In genomic region chr4:136526517-136526916, GRCh38 we compare ENCODE assay signal across 19 cellular contexts.
DNase-seq lines count a peak whose midpoint lies in the region; ATAC-seq and TF ChIP-seq lines count a peak whose summit lies in the region.
"Had no signal": no experiment of that assay in that cellular context is flagged by ENCODE, and none has a peak within 500 bp of the region (broad histone marks: within the 10 kb centered on the region; RNA-seq: fewer than 3 reads in every experiment).

No MANE protein-coding gene starts in this region.

- H3K79me2 ChIP-seq in DND-41 (ENCODE audit: insufficient read depth, low read length), result no peaks in the 10 kb centered on the region

- H3K27me3 ChIP-seq in DND-41 (ENCODE audit: insufficient read depth, low read length, poor library complexity), result no peaks in the 10 kb centered on the region
- no peaks in the 10 kb centered on the region for H3K27me3 ChIP-seq in brain microvascular endothelial cell (replicated peaks)
- no peaks in the 10 kb centered on the region for H3K27me3 ChIP-seq in kidney epithelial cell (ENCODE audit: control insufficient read depth, insufficient read depth, low read length)
- H3K27me3 ChIP-seq: adrenal gland, transverse colon had no signal

- H4K20me1 ChIP-seq in DND-41 (ENCODE audit: insufficient read depth, low read length), result no peaks in the 10 kb centered on the region

- no peak overlapping the region for H3K27ac ChIP-seq in DND-41 (ENCODE audit: low read length)
- no peak overlapping the region for H3K27ac ChIP-seq in brain microvascular endothelial cell
- H3K27ac ChIP-seq: adrenal gland, epithelial cell of prostate, transverse colon had no signal

- no peak overlapping the region for H3K27ac Mint-ChIP-seq in natural killer cell treated with Interleukin-12 subunit alpha and Interleukin-12 subunit beta and Interleukin-15 and Interleukin-18, amount 100 ng/mL, for 72 hours
- H3K27ac Mint-ChIP-seq: activated CD4-positive, alpha-beta memory T cell treated with anti-CD3 and anti-CD28 coated beads, Interleukin-2, amount 10 ng/mL, durations not matched to agents 7 days and 5 days; B cell; memory B cell had no signal

- no peak overlapping the region for H3K4me2 ChIP-seq in DND-41 (ENCODE audit: insufficient read depth, low read length)

- no peaks in the 10 kb centered on the region for H3K36me3 Mint-ChIP-seq in natural killer cell treated with Interleukin-12 subunit alpha and Interleukin-12 subunit beta and Interleukin-15 and Interleukin-18, amount 100 ng/mL, for 72 hours
- H3K36me3 Mint-ChIP-seq: memory B cell had no signal

- no peaks in the 10 kb centered on the region for H3K4me1 ChIP-seq in DND-41 (ENCODE audit: insufficient read depth, low read length)
- H3K4me1 ChIP-seq: adrenal gland, transverse colon had no signal

- H3K9me3 ChIP-seq in DND-41 (ENCODE audit: insufficient read depth, low read length, severe bottlenecking), result no peaks in the 10 kb centered on the region
- H3K9me3 ChIP-seq: adrenal gland, transverse colon had no signal

- DNase-seq in DND-41, result no peak
- DNase-seq in brain microvascular endothelial cell, result peak; percentile 8
- DNase-seq in kidney epithelial cell (ENCODE audit: low read depth), result peak; percentile 14
- DNase-seq in natural killer cell treated with Interleukin-12 subunit alpha and Interleukin-12 subunit beta and Interleukin-15 and Interleukin-18, amount 100 ng/mL, for 72 hours (ENCODE audit: low spot score), result no peak
- DNase-seq in hippocampal formation (lab: John Stamatoyannopoulos, UW), result no peak
- no peak for DNase-seq in DMS 273 treated with DMSO at 0.1 percent for 48 hours (lab: John Stamatoyannopoulos, UW)
- DNase-seq: activated CD4-positive, alpha-beta memory T cell treated with anti-CD3 and anti-CD28 coated beads, Interleukin-2, amount 10 ng/mL, durations not matched to agents 7 days and 5 days; adrenal gland; foreskin melanocyte; NCI-H1048; NCI-H187 treated with DMSO at 0.1 percent for 48 hours; retina; stimulated activated CD4-positive, alpha-beta T cell treated with anti-CD3 and anti-CD28 coated beads, Interleukin-12 subunit alpha, Interleukin-12 subunit beta, amount 100 ng/mL, for 4 hours; transverse colon had no signal

- H3K4me1 Mint-ChIP-seq in natural killer cell treated with Interleukin-12 subunit alpha and Interleukin-12 subunit beta and Interleukin-15 and Interleukin-18, amount 100 ng/mL, for 72 hours (ENCODE audit: low read depth in 2 of 2), result no peaks in the 10 kb centered on the region
- H3K4me1 Mint-ChIP-seq: activated CD4-positive, alpha-beta memory T cell treated with anti-CD3 and anti-CD28 coated beads, Interleukin-2, amount 10 ng/mL, durations not matched to agents 7 days and 5 days; B cell; memory B cell had no signal

- H3K9ac ChIP-seq in DND-41 (ENCODE audit: low read depth, low read length), result no peak overlapping the region

- TF ChIP-seq CTCF in DND-41 (IDR thresholded peaks at IDR 0.05; ENCODE audit: borderline replicate concordance, extremely low read depth, low read length, poor library complexity, severe bottlenecking), result no peak
- no peak for TF ChIP-seq CTCF in brain microvascular endothelial cell (IDR thresholded peaks at IDR 0.05; ENCODE audit: low read depth, low read length, missing control alignments)
- TF ChIP-seq CTCF in kidney epithelial cell (IDR thresholded peaks at IDR 0.05; ENCODE audit: insufficient read depth, low read length, poor library complexity, severe bottlenecking), result no peak

- H3K4me3 ChIP-seq in DND-41 (ENCODE audit: low read depth in 1 of 2, low read length in 2 of 2), result no peak overlapping the region
- no peak overlapping the region for H3K4me3 ChIP-seq in brain microvascular endothelial cell (ENCODE audit: low read depth, low read length)
- no peak overlapping the region for H3K4me3 ChIP-seq in kidney epithelial cell (ENCODE audit: low read depth, low read length)
- H3K4me3 ChIP-seq: adrenal gland, transverse colon had no signal

- no peak overlapping the region for H3K4me3 Mint-ChIP-seq in natural killer cell treated with Interleukin-12 subunit alpha and Interleukin-12 subunit beta and Interleukin-15 and Interleukin-18, amount 100 ng/mL, for 72 hours
- H3K4me3 Mint-ChIP-seq: activated CD4-positive, alpha-beta memory T cell treated with anti-CD3 and anti-CD28 coated beads, Interleukin-2, amount 10 ng/mL, durations not matched to agents 7 days and 5 days; B cell; memory B cell had no signal

- no peaks in the 10 kb centered on the region for H3K27me3 Mint-ChIP-seq in natural killer cell treated with Interleukin-12 subunit alpha and Interleukin-12 subunit beta and Interleukin-15 and Interleukin-18, amount 100 ng/mL, for 72 hours
- H3K27me3 Mint-ChIP-seq: activated CD4-positive, alpha-beta memory T cell treated with anti-CD3 and anti-CD28 coated beads, Interleukin-2, amount 10 ng/mL, durations not matched to agents 7 days and 5 days; B cell; memory B cell had no signal

- H2AFZ ChIP-seq in DND-41 (ENCODE audit: low read depth, low read length), result peak overlapping the region; percentile 13

- no peak for ATAC-seq in DND-41 (ENCODE audit: insufficient read depth, low read depth)
- ATAC-seq in HG03432 (IDR thresholded peaks at IDR 0.05; ENCODE audit: unreplicated experiment), result peak; percentile 71
- ATAC-seq in natural killer cell treated with Interleukin-12 subunit alpha and Interleukin-12 subunit beta and Interleukin-15 and Interleukin-18, amount 100 ng/mL, for 72 hours, result no peak
- ATAC-seq in HG03097 (IDR thresholded peaks at IDR 0.05; ENCODE audit: low FRiP score, unreplicated experiment), result no peak

- H3K36me3 ChIP-seq in DND-41 (ENCODE audit: insufficient read depth, low read length) (no peaks in the 10 kb centered on the region), brain microvascular endothelial cell (replicated peaks) (no peaks in the 10 kb centered on the region), kidney epithelial cell (ENCODE audit: control insufficient read depth, insufficient read depth, low read length) (no peaks in the 10 kb centered on the region)
- H3K36me3 ChIP-seq: adrenal gland, transverse colon had no signal

- in situ Hi-C loops in brain microvascular endothelial cell (cut with HindIII; ENCODE audit: low pct_ligation_motif_present, low sequenced_read_pairs), result no loop called here

- H3K9me3 Mint-ChIP-seq in natural killer cell treated with Interleukin-12 subunit alpha and Interleukin-12 subunit beta and Interleukin-15 and Interleukin-18, amount 100 ng/mL, for 72 hours, result no peaks in the 10 kb centered on the region

Comparison
In these comparisons a context has a peak if more than half of its experiments do, and no peak if none do; other contexts are left out.
1. DNase-seq: peak in brain microvascular endothelial cell (single experiment) and kidney epithelial cell (single experiment); none in DND-41 (single experiment), natural killer cell treated with Interleukin-12 subunit alpha and Interleukin-12 subunit beta and Interleukin-15 and Interleukin-18, amount 100 ng/mL, for 72 hours (single experiment), hippocampal formation (0 of 2) and DMS 273 treated with DMSO at 0.1 percent for 48 hours (single experiment).